8 cellular contexts compared by ENCODE assay signal in the genomic region with DNA sequence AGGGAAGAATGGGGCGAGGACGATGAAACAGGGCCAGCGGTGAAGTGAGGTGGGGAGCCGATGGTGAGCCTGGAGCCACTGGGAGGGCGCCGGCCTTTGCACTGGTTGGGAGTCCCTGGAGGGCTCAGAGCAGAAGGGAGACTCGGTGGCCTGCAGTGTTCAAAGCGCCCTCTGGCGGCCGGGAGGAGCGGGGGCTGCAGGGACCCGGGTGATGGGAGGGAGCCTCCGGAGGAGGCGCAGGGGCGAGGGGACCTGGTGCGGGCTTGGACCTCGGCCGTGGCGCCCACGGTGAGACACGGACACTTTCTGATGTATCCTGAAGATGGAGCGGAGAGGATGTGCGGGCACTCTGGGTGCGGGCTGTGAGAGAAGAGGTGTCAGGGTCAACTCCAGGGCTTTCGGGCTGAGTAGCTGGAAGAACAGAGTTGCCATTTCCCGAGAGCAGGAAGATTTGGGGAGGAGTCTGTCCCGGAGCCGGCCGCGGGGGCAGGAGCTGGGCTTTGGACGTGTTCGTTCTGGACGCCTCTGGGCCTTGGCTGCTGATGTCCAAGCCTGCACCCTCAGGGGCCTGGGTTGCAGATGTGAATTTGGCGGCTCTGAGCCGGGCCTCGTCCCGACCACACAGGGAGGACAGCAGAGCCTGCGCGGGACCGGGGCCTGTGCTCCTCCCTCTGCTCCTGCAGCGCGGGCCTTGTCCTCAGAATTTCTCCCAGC. TPM values are rescaled to one million over a fixed set of nuclear protein-coding genes. Genes with fewer than 3 reads are reported as not detected.
DNase-seq lines count a peak whose midpoint lies in the region; TF ChIP-seq lines count a peak whose summit lies in the region.

No MANE protein-coding gene starts in this region.

- H3K4me3 Mint-ChIP-seq in T-helper 2 cell treated with Interferon-gamma antibody and Interleukin-4, amounts not matched to agents 5 μg/mL and 100 μg/mL, for 36 hours: peak overlapping the region; percentile 47

- no peak overlapping the region for H3K27ac Mint-ChIP-seq in T-helper 2 cell treated with Interferon-gamma antibody and Interleukin-4, amounts not matched to agents 5 μg/mL and 100 μg/mL, for 36 hours

- H3K9ac ChIP-seq in HUES6 (ENCODE audit: low read length): peak overlapping the region; percentile 29
- H3K9ac ChIP-seq in iPS-18a (ENCODE audit: low read length): no peak overlapping the region

- DNase-seq in Daoy (ENCODE audit: low read depth): peak; percentile 34
- peak; percentile 75 for DNase-seq in T-helper 2 cell treated with Interferon-gamma antibody and Interleukin-4, amounts not matched to agents 5 μg/mL and 100 μg/mL, for 36 hours (ENCODE audit: low spot score)
- peak in 1 of 2 donors; percentile 82 for DNase-seq in ascending aorta (ENCODE audit: low spot score in 2 of 2)
- peak; percentile 83 for DNase-seq in stimulated activated CD4-positive, alpha-beta T cell treated with anti-CD3 and anti-CD28 coated beads, Interleukin-1b, Interleukin-23, amount 100 ng/mL, for 48 hours
- no peak for DNase-seq in NCI-H524 treated with DMSO at 0.1 percent for 48 hours (lab: John Stamatoyannopoulos, UW)
- DNase-seq in NCI-H2081 treated with DMSO at 0.1 percent for 48 hours (lab: John Stamatoyannopoulos, UW): no peak

- peak; percentile 69 to 79 (median 75) for TF ChIP-seq CTCF in ascending aorta (IDR thresholded peaks at IDR 0.05)

- H3K4me1 ChIP-seq in HUES6 (ENCODE audit: control insufficient read depth, insufficient read depth, low read length) (no peaks in the 10 kb centered on the region), ascending aorta (no peaks in the 10 kb centered on the region), iPS-18a (ENCODE audit: control insufficient read depth, low read depth, low read length) (no peaks in the 10 kb centered on the region)

- H3K9me3 ChIP-seq in HUES6 (ENCODE audit: control insufficient read depth, insufficient read depth, low read depth, low read length) (no peaks in the 10 kb centered on the region), ascending aorta (no peaks in the 10 kb centered on the region), iPS-18a (ENCODE audit: control insufficient read depth, low read depth, low read length) (no peaks in the 10 kb centered on the region)

- H3K27me3 ChIP-seq in HUES6 (ENCODE audit: control insufficient read depth, insufficient read depth, low read length) (peaks cover 33% of the 10 kb centered on the region), ascending aorta (no peaks in the 10 kb centered on the region), iPS-18a (ENCODE audit: control insufficient read depth, insufficient read depth, low read length) (peaks cover 23% of the 10 kb centered on the region)

- H3K27me3 Mint-ChIP-seq in T-helper 2 cell treated with Interferon-gamma antibody and Interleukin-4, amounts not matched to agents 5 μg/mL and 100 μg/mL, for 36 hours (ENCODE audit: low read depth): no peaks in the 10 kb centered on the region

- intact Hi-C loops in ascending aorta (cut with DNase I): no loop called here

- H3K36me3 ChIP-seq in HUES6 (ENCODE audit: control insufficient read depth, insufficient read depth, low read length): no peaks in the 10 kb centered on the region
- H3K36me3 ChIP-seq in ascending aorta: peaks cover 10 to 11% of the 10 kb centered on the region in 2 donors
- H3K36me3 ChIP-seq in iPS-18a (ENCODE audit: control insufficient read depth, low read depth, low read length): no peaks in the 10 kb centered on the region

- H3K9me3 Mint-ChIP-seq in T-helper 2 cell treated with Interferon-gamma antibody and Interleukin-4, amounts not matched to agents 5 μg/mL and 100 μg/mL, for 36 hours: no peaks in the 10 kb centered on the region

- H3K36me3 Mint-ChIP-seq in T-helper 2 cell treated with Interferon-gamma antibody and Interleukin-4, amounts not matched to agents 5 μg/mL and 100 μg/mL, for 36 hours (ENCODE audit: low read depth): no peaks in the 10 kb centered on the region

- H3K27ac ChIP-seq in HUES6 (ENCODE audit: low read depth, low read length) (no peak overlapping the region), ascending aorta (peak overlapping the region in 1 of 2 donors; percentile 34), iPS-18a (ENCODE audit: low read length) (no peak overlapping the region)

- H3K4me3 ChIP-seq in HUES6 (ENCODE audit: low read depth, low read length) (peak overlapping the region; percentile 78), ascending aorta (no peak overlapping the region), iPS-18a (ENCODE audit: low read length) (peak overlapping the region; percentile 71)

- H3K4me1 Mint-ChIP-seq in T-helper 2 cell treated with Interferon-gamma antibody and Interleukin-4, amounts not matched to agents 5 μg/mL and 100 μg/mL, for 36 hours (ENCODE audit: low read depth): peaks cover 3% of the 10 kb centered on the region

RNA-seq across cellular contexts. Expression of gene HEYL, which starts 29.7 kb away (rescaled TPM):
- not detected in 2 replicates for total RNA-seq in Daoy (2014; rRNA removed; shearing (Covaris generic))
- 34.0 TPM for total RNA-seq in ascending aorta

RNA-seq across cellular contexts. Expression of gene PABPC4, which starts 33.2 kb away (rescaled TPM):
- 97.2 and 113 TPM in 2 replicates for total RNA-seq in Daoy (2014; rRNA removed; shearing (Covaris generic))
- 175 TPM for total RNA-seq in ascending aorta

Comparison
In these comparisons a context has a peak if more than half of its experiments do, and no peak if none do; other contexts are left out.
1. DNase-seq: peak in Daoy (single experiment), T-helper 2 cell treated with Interferon-gamma antibody and Interleukin-4, amounts not matched to agents 5 μg/mL and 100 μg/mL, for 36 hours (single experiment) and stimulated activated CD4-positive, alpha-beta T cell treated with anti-CD3 and anti-CD28 coated beads, Interleukin-1b, Interleukin-23, amount 100 ng/mL, for 48 hours (single experiment); none in NCI-H524 treated with DMSO at 0.1 percent for 48 hours (single experiment) and NCI-H2081 treated with DMSO at 0.1 percent for 48 hours (single experiment).
2. H3K4me3 ChIP-seq: peak in HUES6 (single experiment) and iPS-18a (single experiment); none in ascending aorta (0 of 2).
3. RNA of gene HEYL, which starts 29.7 kb away (total RNA-seq): 34.0 TPM in ascending aorta (single experiment); not detected in Daoy; every median in the first group is over 10 times any median in the second.